In genomic region chr1:85992756-85993155, GRCh38 we compare ENCODE assay signal across 1 cellular context.
TF ChIP-seq lines count a peak whose summit lies in the region.

No MANE protein-coding gene starts in this region.

TF ChIP-seq in IMR-90, 13 proteins besides CTCF, POLR2A, EP300 and RAD21:
- TF ChIP-seq ELK1 (IDR thresholded peaks at IDR 0.05; ENCODE audit: borderline replicate concordance, low read depth, low read length) = no peak
- peak; percentile 75 for TF ChIP-seq MAFK (IDR thresholded peaks at IDR 0.05; ENCODE audit: low read depth, low read length)
- peak; percentile 98 for TF ChIP-seq NFE2L2 (IDR thresholded peaks at IDR 0.05; ENCODE audit: low read depth, low read length)
